20 cellular contexts compared by ENCODE assay signal in genomic region chr2:98829586-98830270, GRCh38.
A peak's percentile ranks its signal among the peaks of the same experiment; 100 is the strongest.
DNase-seq lines count a peak whose midpoint lies in the region; ATAC-seq and TF ChIP-seq lines count a peak whose summit lies in the region.
"Had no signal": no experiment of that assay in that cellular context is flagged by ENCODE, and none has a peak within 500 bp of the region (broad histone marks: within the 10 kb centered on the region; RNA-seq: fewer than 3 reads in every experiment).

No MANE protein-coding gene starts in this region.

- H3K27me3 ChIP-seq in CD4-positive, alpha-beta T cell (ENCODE audit: control insufficient read depth, insufficient read depth, low read length): no peaks in the 10 kb centered on the region
- H3K27me3 ChIP-seq in naive thymus-derived CD4-positive, alpha-beta T cell (ENCODE audit: control insufficient read depth in 2 of 2, insufficient read depth in 2 of 2, low read length in 2 of 2): no peaks in the 10 kb centered on the region
- H3K27me3 ChIP-seq: upper lobe of left lung had no signal

- no peak overlapping the region for H3K4me3 Mint-ChIP-seq in T-helper 1 cell treated with Interleukin-12 subunit alpha and Interleukin-12 subunit beta and Interleukin-4 antibody, amounts not matched to agents 30 μg/mL and 1 μg/mL, for 36 hours
- peak overlapping the region; percentile 74 for H3K4me3 Mint-ChIP-seq in CD4-positive, alpha-beta T cell
- no peak overlapping the region for H3K4me3 Mint-ChIP-seq in activated CD8-positive, alpha-beta T cell treated with anti-CD3 and anti-CD28 coated beads for 36 hours
- peak overlapping the region in 6 of 10 donors; percentile 7 to 79 (median 42) for H3K4me3 Mint-ChIP-seq in naive thymus-derived CD4-positive, alpha-beta T cell
- no peak overlapping the region for H3K4me3 Mint-ChIP-seq in mesothelial cell of epicardium
- H3K4me3 Mint-ChIP-seq: brain, H9, memory B cell, naive B cell had no signal

- no peak overlapping the region for H3K4me3 ChIP-seq in naive thymus-derived CD4-positive, alpha-beta T cell (ENCODE audit: low read length)
- H3K4me3 ChIP-seq: upper lobe of left lung had no signal

- peaks cover 25 to 46% of the 10 kb centered on the region in 2 donors for H3K4me1 ChIP-seq in naive thymus-derived CD4-positive, alpha-beta T cell (ENCODE audit: control insufficient read depth in 2 of 2, insufficient read depth in 2 of 2, low read length in 2 of 2)

- no peaks in the 10 kb centered on the region for H3K9me3 ChIP-seq in CD4-positive, alpha-beta T cell (ENCODE audit: control insufficient read depth, low read length)
- H3K9me3 ChIP-seq in naive thymus-derived CD4-positive, alpha-beta T cell (ENCODE audit: control insufficient read depth in 2 of 3, low read length in 3 of 3): no peaks in the 10 kb centered on the region
- H3K9me3 ChIP-seq: upper lobe of left lung had no signal

- CTCF ChIA-PET in CD4-positive, alpha-beta T cell (lab: Charles Lee): interaction anchor here (3.0 kb wide), 1 partner anchor 180 kb away, joined by 13 read pairs; no protein-coding TSS in a partner anchor
- CTCF ChIA-PET in activated CD8-positive, alpha-beta T cell treated with anti-CD3 and anti-CD28 coated beads for 36 hours (lab: Charles Lee): interaction anchor here (1.0 to 3.3 kb wide), 5 partner anchors 9 to 195 kb away, joined by 3 to 13 read pairs (median 6); no protein-coding TSS in a partner anchor
- CTCF ChIA-PET in naive thymus-derived CD4-positive, alpha-beta T cell (lab: Charles Lee): interaction anchor here (0.6 to 1.6 kb wide), 3 partner anchors 165 to 180 kb away, joined by 3 to 5 read pairs (median 5); no protein-coding TSS in a partner anchor

- no peaks in the 10 kb centered on the region for H3K36me3 Mint-ChIP-seq in T-helper 1 cell treated with Interleukin-12 subunit alpha and Interleukin-12 subunit beta and Interleukin-4 antibody, amounts not matched to agents 30 μg/mL and 1 μg/mL, for 36 hours (ENCODE audit: low read depth)
- H3K36me3 Mint-ChIP-seq in CD4-positive, alpha-beta T cell (ENCODE audit: low read depth): no peaks in the 10 kb centered on the region
- no peaks in the 10 kb centered on the region for H3K36me3 Mint-ChIP-seq in activated CD8-positive, alpha-beta T cell treated with anti-CD3 and anti-CD28 coated beads for 36 hours (ENCODE audit: low read depth)
- peaks cover 0 to 5% (median 0%) of the 10 kb centered on the region in 5 donors for H3K36me3 Mint-ChIP-seq in naive thymus-derived CD4-positive, alpha-beta T cell
- H3K36me3 Mint-ChIP-seq in mesothelial cell of epicardium: no peaks in the 10 kb centered on the region
- H3K36me3 Mint-ChIP-seq: brain, memory B cell, naive B cell had no signal

- no peaks in the 10 kb centered on the region for H3K27me3 Mint-ChIP-seq in T-helper 1 cell treated with Interleukin-12 subunit alpha and Interleukin-12 subunit beta and Interleukin-4 antibody, amounts not matched to agents 30 μg/mL and 1 μg/mL, for 36 hours (ENCODE audit: low read depth)
- no peaks in the 10 kb centered on the region for H3K27me3 Mint-ChIP-seq in CD4-positive, alpha-beta T cell
- H3K27me3 Mint-ChIP-seq in activated CD8-positive, alpha-beta T cell treated with anti-CD3 and anti-CD28 coated beads for 36 hours: no peaks in the 10 kb centered on the region
- H3K27me3 Mint-ChIP-seq in naive thymus-derived CD4-positive, alpha-beta T cell: no peaks in the 10 kb centered on the region
- H3K27me3 Mint-ChIP-seq in mesothelial cell of epicardium (ENCODE audit: low read depth): peaks cover 32% of the 10 kb centered on the region
- H3K27me3 Mint-ChIP-seq: memory B cell; stimulated activated naive CD8-positive, alpha-beta T cell treated with anti-CD3 and anti-CD28 coated beads, Interleukin-15, amount 100 ng/mL, for 72 hours had no signal

- H3K4me1 Mint-ChIP-seq in T-helper 1 cell treated with Interleukin-12 subunit alpha and Interleukin-12 subunit beta and Interleukin-4 antibody, amounts not matched to agents 30 μg/mL and 1 μg/mL, for 36 hours (ENCODE audit: low read depth): peaks cover 57% of the 10 kb centered on the region
- H3K4me1 Mint-ChIP-seq in CD4-positive, alpha-beta T cell (ENCODE audit: low read depth): peaks cover 79% of the 10 kb centered on the region
- H3K4me1 Mint-ChIP-seq in activated CD8-positive, alpha-beta T cell treated with anti-CD3 and anti-CD28 coated beads for 36 hours (ENCODE audit: low read depth): peaks cover 41% of the 10 kb centered on the region
- H3K4me1 Mint-ChIP-seq in naive thymus-derived CD4-positive, alpha-beta T cell: peaks cover 31 to 68% (median 41%) of the 10 kb centered on the region in 7 donors
- no peaks in the 10 kb centered on the region for H3K4me1 Mint-ChIP-seq in mesothelial cell of epicardium
- H3K4me1 Mint-ChIP-seq: memory B cell had no signal

- H3K9me3 Mint-ChIP-seq in T-helper 1 cell treated with Interleukin-12 subunit alpha and Interleukin-12 subunit beta and Interleukin-4 antibody, amounts not matched to agents 30 μg/mL and 1 μg/mL, for 36 hours: no peaks in the 10 kb centered on the region
- no peaks in the 10 kb centered on the region for H3K9me3 Mint-ChIP-seq in CD4-positive, alpha-beta T cell
- no peaks in the 10 kb centered on the region for H3K9me3 Mint-ChIP-seq in activated CD8-positive, alpha-beta T cell treated with anti-CD3 and anti-CD28 coated beads for 36 hours
- H3K9me3 Mint-ChIP-seq in naive thymus-derived CD4-positive, alpha-beta T cell: no peaks in the 10 kb centered on the region
- H3K9me3 Mint-ChIP-seq in mesothelial cell of epicardium: no peaks in the 10 kb centered on the region
- H3K9me3 Mint-ChIP-seq: brain; H9; memory B cell; naive B cell; stimulated activated naive CD8-positive, alpha-beta T cell treated with anti-CD3 and anti-CD28 coated beads, Interleukin-15, amount 100 ng/mL, for 72 hours had no signal

- peak overlapping the region; percentile 59 for H3K27ac Mint-ChIP-seq in T-helper 1 cell treated with Interleukin-12 subunit alpha and Interleukin-12 subunit beta and Interleukin-4 antibody, amounts not matched to agents 30 μg/mL and 1 μg/mL, for 36 hours
- H3K27ac Mint-ChIP-seq in CD4-positive, alpha-beta T cell: peak overlapping the region; percentile 83
- H3K27ac Mint-ChIP-seq in activated CD8-positive, alpha-beta T cell treated with anti-CD3 and anti-CD28 coated beads for 36 hours: peak overlapping the region; percentile 21
- H3K27ac Mint-ChIP-seq in naive thymus-derived CD4-positive, alpha-beta T cell: peak overlapping the region in 8 of 9 donors; percentile 21 to 88 (median 78)
- H3K27ac Mint-ChIP-seq in mesothelial cell of epicardium: no peak overlapping the region
- H3K27ac Mint-ChIP-seq: brain, memory B cell, naive B cell had no signal

- DNase-seq in T-helper 1 cell (no peak), mesothelial cell of epicardium (ENCODE audit: low spot score in 2 of 2, unreplicated experiment in 2 of 2) (no peak)
- DNase-seq in CD4-positive, alpha-beta T cell: no peak
- no peak for DNase-seq in activated CD8-positive, alpha-beta T cell treated with anti-CD3 and anti-CD28 coated beads for 36 hours
- no peak for DNase-seq in naive thymus-derived CD4-positive, alpha-beta T cell
- DNase-seq in stimulated activated CD4-positive, alpha-beta T cell treated with anti-CD3 and anti-CD28 coated beads, Interleukin-1b, Interleukin-23, amount 100 ng/mL, for 48 hours: no peak
- DNase-seq: activated CD8-positive, alpha-beta memory T cell treated with anti-CD3 and anti-CD28 coated beads, Interleukin-2, amount 50 U/mL, for 48 hours; H9; naive B cell; NCI-H1436 treated with DMSO at 0.1 percent for 48 hours; NCI-H748 treated with DMSO at 0.1 percent for 48 hours; SHP77; stimulated activated naive CD8-positive, alpha-beta T cell treated with anti-CD3 and anti-CD28 coated beads, Interleukin-15, amount 100 ng/mL, for 72 hours; upper lobe of left lung had no signal

- H3K36me3 ChIP-seq in naive thymus-derived CD4-positive, alpha-beta T cell (ENCODE audit: control insufficient read depth in 2 of 3, insufficient read depth in 3 of 3, low read length in 3 of 3): no peaks in the 10 kb centered on the region
- H3K36me3 ChIP-seq: upper lobe of left lung had no signal

- intact Hi-C loops in CD4-positive, alpha-beta T cell (cut with DNase I, micrococcal nuclease): loop anchor here (10.0 kb wide), 3 partner anchors 325 to 1115 kb away; partner anchors contain the start of genes LIPT1 (in 1 of the 2), TSGA10 (in 1 of the 2) and ZAP70 (in 1 of the 2)
- intact Hi-C loops in activated CD8-positive, alpha-beta T cell treated with anti-CD3 and anti-CD28 coated beads for 36 hours (cut with micrococcal nuclease): loop anchor here (5.0 to 10.0 kb wide), 2 partner anchors 57 to 95 kb away; partner anchors contain the start of gene MGAT4A
- intact Hi-C loops in naive thymus-derived CD4-positive, alpha-beta T cell (cut with micrococcal nuclease): loop anchor here in 1 of 2 donors (2.0 kb wide), 2 partner anchors 59 to 181 kb away; no protein-coding TSS in a partner anchor

- TF ChIP-seq CTCF in CD4-positive, alpha-beta T cell (IDR thresholded peaks at IDR 0.05): no peak
- TF ChIP-seq CTCF in activated CD8-positive, alpha-beta T cell treated with anti-CD3 and anti-CD28 coated beads for 36 hours (IDR thresholded peaks at IDR 0.05): no peak
- TF ChIP-seq CTCF in mesothelial cell of epicardium (IDR thresholded peaks at IDR 0.05; ENCODE audit: unreplicated experiment): no peak

- ATAC-seq in CD4-positive, alpha-beta T cell (ENCODE audit: poor library complexity): no peak
- ATAC-seq in activated CD8-positive, alpha-beta T cell treated with anti-CD3 and anti-CD28 coated beads for 36 hours: no peak
- ATAC-seq in naive thymus-derived CD4-positive, alpha-beta T cell: no peak
- ATAC-seq in GM18909 (IDR thresholded peaks at IDR 0.05; ENCODE audit: poor library complexity, unreplicated experiment): no peak
- ATAC-seq: activated CD4-positive, CD25-positive, alpha-beta regulatory T cell treated with anti-CD3 and anti-CD28 coated beads, Interleukin-2, amount 50 U/mL, for 24 hours had no signal

- POLR2A ChIA-PET in CD4-positive, alpha-beta T cell (lab: Charles Lee): interaction anchor here (0.6 to 3.2 kb wide), 10 partner anchors 8 to 180 kb away, joined by 3 to 17 read pairs (median 4); partner anchors contain the start of gene MGAT4A
- POLR2A ChIA-PET in activated CD8-positive, alpha-beta T cell treated with anti-CD3 and anti-CD28 coated beads for 36 hours (lab: Charles Lee): interaction anchor here (0.6 to 1.1 kb wide), 4 partner anchors 7 to 125 kb away, joined by 3 read pairs; no protein-coding TSS in a partner anchor
- POLR2A ChIA-PET in naive thymus-derived CD4-positive, alpha-beta T cell (lab: Charles Lee): interaction anchor here (1.3 to 2.8 kb wide), 6 partner anchors 23 to 173 kb away, joined by 5 to 15 read pairs (median 6); partner anchors contain the start of gene MGAT4A

- H3K27ac ChIP-seq in CD4-positive, alpha-beta T cell (ENCODE audit: low read depth, low read length): no peak overlapping the region
- no peak overlapping the region for H3K27ac ChIP-seq in naive thymus-derived CD4-positive, alpha-beta T cell (ENCODE audit: low read depth, low read length)
- H3K27ac ChIP-seq: epithelial cell of prostate had no signal

Comparison
In these comparisons a context has a peak if more than half of its experiments do, and no peak if none do; other contexts are left out.
1. H3K4me3 Mint-ChIP-seq: peak in CD4-positive, alpha-beta T cell (single experiment) and naive thymus-derived CD4-positive, alpha-beta T cell (6 of 10); none in T-helper 1 cell treated with Interleukin-12 subunit alpha and Interleukin-12 subunit beta and Interleukin-4 antibody, amounts not matched to agents 30 μg/mL and 1 μg/mL, for 36 hours (single experiment), activated CD8-positive, alpha-beta T cell treated with anti-CD3 and anti-CD28 coated beads for 36 hours (single experiment) and mesothelial cell of epicardium (single experiment).